14 cellular contexts compared by ENCODE assay signal in genomic region chr22:42670921-42671709, GRCh38. TPM values are rescaled to one million over a fixed set of nuclear protein-coding genes. Genes with fewer than 3 reads are reported as not detected.
A peak's percentile ranks its signal among the peaks of the same experiment; 100 is the strongest.
DNase-seq lines count a peak whose midpoint lies in the region; ATAC-seq and TF ChIP-seq lines count a peak whose summit lies in the region.
"Had no signal": no experiment of that assay in that cellular context is flagged by ENCODE, and none has a peak within 500 bp of the region (broad histone marks: within the 10 kb centered on the region; RNA-seq: fewer than 3 reads in every experiment).

No MANE protein-coding gene starts in this region.

- H3K27me3 ChIP-seq in SJSA1 (replicated peaks): no peaks in the 10 kb centered on the region

- peak; percentile 28 to 30 for ATAC-seq in activated CD4-positive, CD25-positive, alpha-beta regulatory T cell treated with anti-CD3 and anti-CD28 coated beads, Interleukin-2, amount 50 U/mL, for 24 hours
- ATAC-seq in stimulated activated memory B cell treated with anti-CD40 and anti-IgM and Interleukin-4, amounts not matched to agents 10 μg/mL and 1 μg/mL and 100 μg/mL, for 72 hours: peak; percentile 86
- ATAC-seq in GM21515 (IDR thresholded peaks at IDR 0.05; ENCODE audit: unreplicated experiment): no peak
- ATAC-seq: SK-N-SH treated with all-trans-retinoic acid at 6 μM for 48 hours had no signal

- peak overlapping the region; percentile 87 for H3K27ac Mint-ChIP-seq in stimulated activated memory B cell treated with anti-CD40 and anti-IgM and Interleukin-4, amounts not matched to agents 10 μg/mL and 1 μg/mL and 100 μg/mL, for 72 hours

- H3K9me3 Mint-ChIP-seq in stimulated activated memory B cell treated with anti-CD40 and anti-IgM and Interleukin-4, amounts not matched to agents 10 μg/mL and 1 μg/mL and 100 μg/mL, for 72 hours: no peaks in the 10 kb centered on the region
- H3K9me3 Mint-ChIP-seq: nephron had no signal

- no peak for TF ChIP-seq CTCF in fibroblast of villous mesenchyme (IDR thresholded peaks at IDR 0.05; ENCODE audit: insufficient read depth, low read depth, low read length)

- H3K4me1 ChIP-seq in SJSA1 (replicated peaks): peaks cover 22% of the 10 kb centered on the region

- no peaks in the 10 kb centered on the region for H3K36me3 Mint-ChIP-seq in stimulated activated memory B cell treated with anti-CD40 and anti-IgM and Interleukin-4, amounts not matched to agents 10 μg/mL and 1 μg/mL and 100 μg/mL, for 72 hours

- no peaks in the 10 kb centered on the region for H3K36me3 ChIP-seq in SJSA1

- H3K4me1 Mint-ChIP-seq in stimulated activated memory B cell treated with anti-CD40 and anti-IgM and Interleukin-4, amounts not matched to agents 10 μg/mL and 1 μg/mL and 100 μg/mL, for 72 hours: peaks cover 34% of the 10 kb centered on the region

- H3K9me3 ChIP-seq in SJSA1 (replicated peaks): no peaks in the 10 kb centered on the region

- DNase-seq in activated CD4-positive, CD25-positive, alpha-beta regulatory T cell treated with anti-CD3 and anti-CD28 coated beads, Interleukin-2, amount 50 U/mL, for 72 hours: no peak
- DNase-seq in SJSA1 (ENCODE audit: low read depth in 1 of 2, low spot score in 2 of 2): peak in 1 of 2 experiments; percentile 64
- peak; percentile 79 for DNase-seq in fibroblast of villous mesenchyme (ENCODE audit: low read depth)
- DNase-seq in activated CD4-positive, alpha-beta T cell treated with anti-CD3 and anti-CD28 coated beads, Interleukin-2, amount 50 U/mL, for 4 hours: no peak
- DNase-seq in NCI-H774 (lab: John Stamatoyannopoulos, UW): no peak
- DNase-seq: 8988T, Calu3, NCI-H1048, NCI-H510A treated with DMSO at 0.1 percent for 48 hours had no signal

- H3K4me3 Mint-ChIP-seq in stimulated activated memory B cell treated with anti-CD40 and anti-IgM and Interleukin-4, amounts not matched to agents 10 μg/mL and 1 μg/mL and 100 μg/mL, for 72 hours: peak overlapping the region; percentile 31
- H3K4me3 Mint-ChIP-seq: nephron had no signal

- 0 out of 2 replicates have a peak overlapping the region, but pooled peaks have one; percentile 4 for H3K27ac ChIP-seq in SJSA1

- H3K4me3 ChIP-seq in SJSA1: no peak overlapping the region
- H3K4me3 ChIP-seq in fibroblast of villous mesenchyme (ENCODE audit: low read depth, low read length): no peak overlapping the region

- H3K27me3 Mint-ChIP-seq in stimulated activated memory B cell treated with anti-CD40 and anti-IgM and Interleukin-4, amounts not matched to agents 10 μg/mL and 1 μg/mL and 100 μg/mL, for 72 hours: no peaks in the 10 kb centered on the region

RNA-seq across cellular contexts. Expression of gene CYB5R3, which starts 21.9 kb away (rescaled TPM):
- total RNA-seq in SJSA1 (2014; rRNA removed; shearing (Covaris generic)): 91.3 and 149 TPM in 2 replicates
- 57.9 and 67.0 TPM in 2 replicates for total RNA-seq in fibroblast of villous mesenchyme

RNA-seq across cellular contexts. Expression of gene ATP5MGL, which starts 30.7 kb away (rescaled TPM):
- not detected in 2 replicates for total RNA-seq in SJSA1 (2014; rRNA removed; shearing (Covaris generic))
- total RNA-seq in fibroblast of villous mesenchyme: 0.43 and 0.64 TPM in 2 replicates

RNA-seq across cellular contexts. Expression of gene A4GALT, which starts 49.6 kb away (rescaled TPM):
- total RNA-seq in SJSA1 (2014; rRNA removed; shearing (Covaris generic)): 11.2 and 12.3 TPM in 2 replicates
- total RNA-seq in fibroblast of villous mesenchyme: 9.0 and 11.2 TPM in 2 replicates

RNA-seq across cellular contexts. Expression of gene POLDIP3, which starts 56.4 kb away (rescaled TPM):
- 33.3 and 34.6 TPM in 2 replicates for total RNA-seq in SJSA1 (2014; rRNA removed; shearing (Covaris generic))
- 22.5 and 26.3 TPM in 2 replicates for total RNA-seq in fibroblast of villous mesenchyme
